Comparison of ENCODE assay signal across 1 cellular context in genomic region chr17:59439711-59440110, GRCh38.
TF ChIP-seq lines count a peak whose summit lies in the region.

No MANE protein-coding gene starts in this region.

TF ChIP-seq in HepG2, 621 proteins besides CTCF, POLR2A, EP300 and RAD21:
- TF ChIP-seq MLX (CRISPR knock-in tag; IDR thresholded peaks at IDR 0.05) (no peak), ZSCAN25 (CRISPR knock-in tag; IDR thresholded peaks at IDR 0.05) (no peak), KDM3A (CRISPR knock-in tag; IDR thresholded peaks at IDR 0.05; ENCODE audit: low read depth) (no peak), RBM22 (optimal IDR thresholded peaks at IDR 0.05; ENCODE audit: low read length) (no peak), U2AF2 (IDR thresholded peaks at IDR 0.05; ENCODE audit: low read depth, low read length) (no peak), CBX1 (IDR thresholded peaks at IDR 0.05; ENCODE audit: low read depth) (no peak), ZNF597 (CRISPR knock-in tag; IDR thresholded peaks at IDR 0.05) (no peak), RARA (CRISPR knock-in tag; IDR thresholded peaks at IDR 0.05) (no peak), FOSL1 (CRISPR knock-in tag; IDR thresholded peaks at IDR 0.05; ENCODE audit: borderline replicate concordance) (no peak), ZNF678 (CRISPR knock-in tag; IDR thresholded peaks at IDR 0.05) (no peak), NR2F2 (IDR thresholded peaks at IDR 0.05; ENCODE audit: borderline replicate concordance, low read depth) (no peak)
